In genomic region chr7:28787116-28787515, GRCh38 we compare ENCODE assay signal across 1 cellular context.
TF ChIP-seq lines count a peak whose summit lies in the region.

No MANE protein-coding gene starts in this region.

TF ChIP-seq in HepG2, 621 proteins besides CTCF, POLR2A, EP300 and RAD21 (continued from another document):
- no peak for TF ChIP-seq ZBED4 (CRISPR knock-in tag; IDR thresholded peaks at IDR 0.05; ENCODE audit: borderline replicate concordance)
- no peak for TF ChIP-seq GFI1 (CRISPR knock-in tag; IDR thresholded peaks at IDR 0.05; ENCODE audit: borderline replicate concordance)
- no peak for TF ChIP-seq ZNF782 (CRISPR knock-in tag; IDR thresholded peaks at IDR 0.05; ENCODE audit: borderline replicate concordance)
- no peak for TF ChIP-seq ZNF230 (CRISPR knock-in tag; IDR thresholded peaks at IDR 0.05)
- no peak for TF ChIP-seq HNF4G (IDR thresholded peaks at IDR 0.05; ENCODE audit: borderline replicate concordance, low read depth, low read length)
- no peak for TF ChIP-seq HNF4G (CRISPR knock-in tag; IDR thresholded peaks at IDR 0.05; ENCODE audit: borderline replicate concordance, low read depth)
- no peak for TF ChIP-seq ZFYVE20 (CRISPR knock-in tag; IDR thresholded peaks at IDR 0.05; ENCODE audit: borderline replicate concordance, low read depth)
- no peak for TF ChIP-seq ZNF546 (CRISPR knock-in tag; conservative IDR thresholded peaks at IDR 0.05)
- no peak for TF ChIP-seq ZNF180 (CRISPR knock-in tag; IDR thresholded peaks at IDR 0.05; ENCODE audit: borderline replicate concordance, low read depth)
- no peak for TF ChIP-seq FOXA3 (CRISPR knock-in tag; IDR thresholded peaks at IDR 0.05)
- no peak for TF ChIP-seq ZNF75D (CRISPR knock-in tag; IDR thresholded peaks at IDR 0.05; ENCODE audit: borderline replicate concordance)
- no peak for TF ChIP-seq TAF1 (CRISPR knock-in tag; IDR thresholded peaks at IDR 0.05)
- TF ChIP-seq ATM (IDR thresholded peaks at IDR 0.05; ENCODE audit: borderline replicate concordance): no peak
